In the genomic region with DNA sequence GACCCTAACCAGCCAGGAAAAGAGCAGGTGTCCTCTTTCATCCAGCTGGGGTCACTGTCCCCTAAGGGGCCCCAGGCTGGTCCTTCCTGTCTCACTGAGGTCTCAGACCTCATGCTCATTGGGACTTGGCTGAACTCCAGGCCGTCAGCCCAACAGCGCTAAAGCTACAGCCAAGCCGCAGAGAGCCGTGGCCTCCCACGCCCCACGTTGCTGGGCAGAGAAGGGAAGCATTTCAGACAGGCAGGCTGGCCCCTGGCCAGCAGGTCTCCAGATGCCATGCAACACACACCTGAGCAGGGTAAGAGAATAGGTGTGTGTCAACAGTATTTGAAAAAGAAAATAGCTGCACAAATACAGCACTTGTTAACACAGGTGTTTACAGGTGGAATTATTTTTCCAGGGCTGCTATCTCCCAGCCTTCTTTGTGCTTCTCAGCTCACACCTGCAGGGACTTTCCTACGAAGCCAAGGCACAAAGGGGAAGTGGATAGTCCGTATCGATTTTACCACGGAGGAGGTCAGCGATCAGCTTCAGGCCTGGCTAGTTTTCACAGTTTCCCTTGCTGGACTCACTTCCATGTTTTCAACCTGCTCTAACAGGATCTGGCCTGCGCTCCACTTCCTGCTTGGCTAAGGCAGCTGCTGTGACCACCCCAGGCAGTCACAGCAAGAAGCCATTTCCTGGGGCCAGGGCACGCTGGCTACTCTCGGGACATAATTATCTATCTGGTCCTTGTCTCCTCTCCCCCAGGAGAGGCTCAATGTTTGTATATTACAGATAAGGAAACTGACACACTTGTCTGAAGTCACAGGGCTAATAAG, we compare ENCODE assay signal across 8 cellular contexts.
DNase-seq lines count a peak whose midpoint lies in the region; ATAC-seq and TF ChIP-seq lines count a peak whose summit lies in the region.

No MANE protein-coding gene starts in this region.

- intact Hi-C loops in dendritic cell treated with granulocyte-macrophage colony-stimulating factor and Interleukin-4, amounts not matched to agents 40 ng/mL and 50 ng/mL, for 4 days (cut with micrococcal nuclease) = loop anchor here (1.0 to 5.0 kb wide), 3 partner anchors 9 to 159 kb away; no protein-coding TSS in a partner anchor

- peak; percentile 66 for ATAC-seq in GM21367 (IDR thresholded peaks at IDR 0.05; ENCODE audit: unreplicated experiment)
- peak; percentile 55 for ATAC-seq in HG03558 (IDR thresholded peaks at IDR 0.05; ENCODE audit: extremely low read depth, unreplicated experiment)
- no peak for ATAC-seq in activated naive CD8-positive, alpha-beta T cell treated with anti-CD3 and anti-CD28 coated beads, Interleukin-2, amount 50 U/mL, for 24 hours

- peaks cover 2% of the 10 kb centered on the region for H3K9me3 Mint-ChIP-seq in dendritic cell treated with granulocyte-macrophage colony-stimulating factor and Interleukin-4, amounts not matched to agents 40 ng/mL and 50 ng/mL, for 4 days
- H3K9me3 Mint-ChIP-seq in activated naive CD8-positive, alpha-beta T cell treated with anti-CD3 and anti-CD28 coated beads, Interleukin-2, amount 50 U/mL, for 24 hours = no peaks in the 10 kb centered on the region

- H3K36me3 Mint-ChIP-seq in dendritic cell treated with granulocyte-macrophage colony-stimulating factor and Interleukin-4, amounts not matched to agents 40 ng/mL and 50 ng/mL, for 4 days (ENCODE audit: low read depth) = peaks cover under 1% of the 10 kb centered on the region
- H3K36me3 Mint-ChIP-seq in activated naive CD8-positive, alpha-beta T cell treated with anti-CD3 and anti-CD28 coated beads, Interleukin-2, amount 50 U/mL, for 24 hours (ENCODE audit: low read depth) = no peaks in the 10 kb centered on the region

- H3K27me3 Mint-ChIP-seq in dendritic cell treated with granulocyte-macrophage colony-stimulating factor and Interleukin-4, amounts not matched to agents 40 ng/mL and 50 ng/mL, for 4 days = peaks cover 3% of the 10 kb centered on the region
- H3K27me3 Mint-ChIP-seq in activated naive CD8-positive, alpha-beta T cell treated with anti-CD3 and anti-CD28 coated beads, Interleukin-2, amount 50 U/mL, for 24 hours = peaks cover 3% of the 10 kb centered on the region

- H3K79me2 ChIP-seq in DOHH2 (ENCODE audit: control insufficient read depth, low read length) = no peaks in the 10 kb centered on the region

- H3K27ac ChIP-seq in DOHH2 (ENCODE audit: low read depth, low read length) (peak overlapping the region; percentile 51), mesodermal cell (ENCODE audit: low read depth, low read length, severe bottlenecking) (peak overlapping the region; percentile 17)

- peaks cover 93% of the 10 kb centered on the region for H3K4me1 Mint-ChIP-seq in dendritic cell treated with granulocyte-macrophage colony-stimulating factor and Interleukin-4, amounts not matched to agents 40 ng/mL and 50 ng/mL, for 4 days (ENCODE audit: low read depth)
- H3K4me1 Mint-ChIP-seq in activated naive CD8-positive, alpha-beta T cell treated with anti-CD3 and anti-CD28 coated beads, Interleukin-2, amount 50 U/mL, for 24 hours = peaks cover 47% of the 10 kb centered on the region

- peak; percentile 53 for TF ChIP-seq CTCF in DOHH2 (IDR thresholded peaks at IDR 0.05; ENCODE audit: low read depth, low read length, poor library complexity, severe bottlenecking)

- H3K4me3 Mint-ChIP-seq in dendritic cell treated with granulocyte-macrophage colony-stimulating factor and Interleukin-4, amounts not matched to agents 40 ng/mL and 50 ng/mL, for 4 days = peak overlapping the region; percentile 56
- no peak overlapping the region for H3K4me3 Mint-ChIP-seq in activated naive CD8-positive, alpha-beta T cell treated with anti-CD3 and anti-CD28 coated beads, Interleukin-2, amount 50 U/mL, for 24 hours

- H3K4me1 ChIP-seq in DOHH2 (ENCODE audit: control insufficient read depth, low read length) = peaks cover 78% of the 10 kb centered on the region
- H3K4me1 ChIP-seq in mesodermal cell (ENCODE audit: control insufficient read depth, insufficient read depth, low read length, poor library complexity, severe bottlenecking) = peaks cover 10% of the 10 kb centered on the region

- H3K4me3 ChIP-seq in DOHH2 (ENCODE audit: low read length) = peak overlapping the region; percentile 29
- no peak overlapping the region for H3K4me3 ChIP-seq in mesodermal cell (ENCODE audit: extremely low read depth, insufficient read depth, low read length, poor library complexity, severe bottlenecking)

- peak overlapping the region; percentile 80 for H3K27ac Mint-ChIP-seq in dendritic cell treated with granulocyte-macrophage colony-stimulating factor and Interleukin-4, amounts not matched to agents 40 ng/mL and 50 ng/mL, for 4 days
- no peak overlapping the region for H3K27ac Mint-ChIP-seq in activated naive CD8-positive, alpha-beta T cell treated with anti-CD3 and anti-CD28 coated beads, Interleukin-2, amount 50 U/mL, for 24 hours

- no peaks in the 10 kb centered on the region for H3K9me2 ChIP-seq in DOHH2 (replicated peaks; ENCODE audit: control insufficient read depth, low read length)

- H4K20me1 ChIP-seq in DOHH2 (ENCODE audit: control insufficient read depth, insufficient read depth, low read depth, low read length) = no peaks in the 10 kb centered on the region

- H3K36me3 ChIP-seq in DOHH2 (ENCODE audit: control insufficient read depth, low read length) = no peaks in the 10 kb centered on the region
- H3K36me3 ChIP-seq in mesodermal cell (ENCODE audit: control insufficient read depth, insufficient read depth, low read length) = no peaks in the 10 kb centered on the region

- 0 out of 2 replicates have a peak, but pooled peaks cover 11% of the 10 kb centered on the region for H3F3A ChIP-seq in DOHH2 (ENCODE audit: control insufficient read depth, insufficient read depth)

- DNase-seq in NOMO-1 treated with DMSO at 0.1 percent for 48 hours (lab: John Stamatoyannopoulos, UW; ENCODE audit: unreplicated experiment) = peak; percentile 74
- no peak for DNase-seq in stimulated activated CD8-positive, alpha-beta memory T cell treated with anti-CD3 and anti-CD28 coated beads, Interleukin-4, amount 100 ng/mL, for 48 hours
- DNase-seq in activated naive CD8-positive, alpha-beta T cell treated with anti-CD3 and anti-CD28 coated beads, Interleukin-2, amount 50 U/mL, for 24 hours = no peak

- H3K27me3 ChIP-seq in DOHH2 (ENCODE audit: control insufficient read depth, low read length) = no peaks in the 10 kb centered on the region

- H3K9me3 ChIP-seq in DOHH2 (ENCODE audit: control insufficient read depth, insufficient read depth, low read length) (no peaks in the 10 kb centered on the region), mesodermal cell (ENCODE audit: control insufficient read depth, low read length) (no peaks in the 10 kb centered on the region)

- WGBS in mesodermal cell (ENCODE audit: insufficient coverage in 2 of 2), 2 experiments = 73 to 78% methylated on average over 10 to 12 of the region's 14 CpGs

- peak overlapping the region; percentile 52 for H3K4me2 ChIP-seq in DOHH2 (ENCODE audit: low read length)
